ENCODE assay signal across 19 cellular contexts in the genomic region with DNA sequence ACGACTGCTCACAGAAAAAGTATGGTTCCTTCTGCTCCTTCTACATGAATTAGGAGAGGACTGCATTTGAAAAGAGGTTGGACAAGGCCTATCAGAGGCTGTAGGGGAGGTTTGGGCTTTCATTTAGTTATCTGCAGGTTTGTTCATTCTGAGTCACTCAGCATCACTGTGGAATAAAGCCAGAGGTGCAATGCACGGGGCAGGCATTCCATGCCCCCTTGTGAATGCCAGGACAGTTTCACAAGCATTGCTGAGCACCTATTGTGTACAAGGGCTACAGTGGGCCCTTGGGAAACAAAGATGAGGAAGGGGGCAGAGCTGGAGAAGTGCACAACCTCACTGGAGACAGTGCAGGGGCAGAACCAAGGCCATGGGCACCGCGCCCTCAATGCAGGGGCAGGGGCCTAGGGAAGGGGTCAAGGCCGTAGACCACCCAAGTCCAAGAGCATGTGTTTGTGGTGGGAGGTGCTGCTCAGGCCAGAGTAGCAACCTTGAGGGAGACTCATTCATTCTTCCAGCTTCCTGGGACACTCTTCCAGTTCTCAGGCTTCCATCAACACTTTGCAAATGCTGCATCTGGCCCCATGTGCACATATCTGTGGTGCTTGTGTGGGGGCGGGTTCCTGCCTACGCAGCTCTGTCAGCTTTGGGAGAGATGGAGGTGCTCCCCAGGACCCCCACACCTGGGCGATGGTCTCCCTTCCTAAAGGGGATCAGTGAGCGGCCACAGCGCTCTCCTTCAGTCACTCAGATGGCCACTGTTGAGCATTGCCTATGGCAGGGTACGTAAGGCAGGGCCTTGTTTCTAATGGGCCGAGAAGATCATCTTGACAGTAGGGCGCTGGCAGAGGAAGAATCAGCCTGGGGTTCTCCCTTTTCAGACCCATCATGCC.
DNase-seq lines count a peak whose midpoint lies in the region; ATAC-seq and TF ChIP-seq lines count a peak whose summit lies in the region.
"Had no signal": no experiment of that assay in that cellular context is flagged by ENCODE, and none has a peak within 500 bp of the region (broad histone marks: within the 10 kb centered on the region; RNA-seq: fewer than 3 reads in every experiment).

No MANE protein-coding gene starts in this region.

- intact Hi-C loops in upper lobe of right lung (cut with DNase I), result no loop called here
- intact Hi-C loops in mucosa of descending colon (cut with DNase I, micrococcal nuclease), result no loop called here

- no peak overlapping the region for H3K4me3 ChIP-seq in adipocyte (ENCODE audit: low read length)
- no peak overlapping the region for H3K4me3 ChIP-seq in foreskin fibroblast (ENCODE audit: low read depth in 1 of 2, low read length in 2 of 2)
- H3K4me3 ChIP-seq in upper lobe of right lung, result no peak overlapping the region
- no peak overlapping the region for H3K4me3 ChIP-seq in mucosa of descending colon
- H3K4me3 ChIP-seq: right lobe of liver, stomach had no signal

- peak overlapping the region; percentile 77 for H3K9ac ChIP-seq in adipocyte (ENCODE audit: low read length)

- H3K36me3 ChIP-seq in adipocyte (ENCODE audit: control insufficient read depth, insufficient read depth, low read length, severe bottlenecking) (no peaks in the 10 kb centered on the region), upper lobe of right lung (no peaks in the 10 kb centered on the region), mucosa of descending colon (ENCODE audit: low read depth) (no peaks in the 10 kb centered on the region)
- H3K36me3 ChIP-seq: right lobe of liver, stomach had no signal

- ATAC-seq in upper lobe of right lung (no peak), mucosa of descending colon (no peak)
- ATAC-seq: effector memory CD8-positive, alpha-beta T cell; right lobe of liver had no signal

- DNase-seq in activated effector memory CD4-positive, alpha-beta T cell treated with anti-CD3 and anti-CD28 coated beads, Interleukin-2, amount 50 U/mL, for 16 hours, result peak; percentile 30
- no peak for DNase-seq in activated effector memory CD4-positive, alpha-beta T cell treated with Interleukin-2 at 50 U/mL for 16 hours
- DNase-seq in adipocyte (ENCODE audit: low read depth), result peak; percentile 36
- DNase-seq in foreskin fibroblast, result peak; percentile 68 to 87
- DNase-seq in upper lobe of right lung, result peak; percentile 52
- DNase-seq in mucosa of descending colon, result no peak
- no peak for DNase-seq in activated T-cell treated with anti-CD3 and anti-CD28 coated beads, Interleukin-2, amount 50 U/mL, for 48 hours
- no peak for DNase-seq in stimulated activated CD8-positive, alpha-beta memory T cell treated with anti-CD3 and anti-CD28 coated beads, Interleukin-4, amount 100 ng/mL, for 48 hours
- DNase-seq: activated CD4-positive, alpha-beta T cell treated with anti-CD3 and anti-CD28 coated beads, Interleukin-2, amount 50 U/mL, for 48 hours; effector memory CD8-positive, alpha-beta T cell; H7; Karpas-422; NCI-H1694 treated with DMSO at 0.1 percent for 48 hours; NCI-H524; right lobe of liver; RPMI8226; stomach; T-helper 9 cell had no signal

- H3K27ac ChIP-seq in upper lobe of right lung, result no peak overlapping the region
- H3K27ac ChIP-seq: 22Rv1, right lobe of liver, stomach had no signal

- TF ChIP-seq CTCF in foreskin fibroblast (IDR thresholded peaks at IDR 0.05; ENCODE audit: low read depth, low read length) (no peak), upper lobe of right lung (IDR thresholded peaks at IDR 0.05) (no peak), mucosa of descending colon (IDR thresholded peaks at IDR 0.05) (no peak)

- H3K27me3 ChIP-seq in adipocyte (replicated peaks; ENCODE audit: control insufficient read depth, insufficient read depth, low read length), result no peaks in the 10 kb centered on the region
- no peaks in the 10 kb centered on the region for H3K27me3 ChIP-seq in upper lobe of right lung
- H3K27me3 ChIP-seq: right lobe of liver, stomach had no signal

- H3K4me1 ChIP-seq in adipocyte (ENCODE audit: control insufficient read depth, insufficient read depth, low read length) (peaks cover 22% of the 10 kb centered on the region), upper lobe of right lung (no peaks in the 10 kb centered on the region), mucosa of descending colon (ENCODE audit: low read depth) (no peaks in the 10 kb centered on the region)
- H3K4me1 ChIP-seq: right lobe of liver had no signal

- no peaks in the 10 kb centered on the region for H3K9me3 ChIP-seq in adipocyte (ENCODE audit: control insufficient read depth, low read length)
- no peaks in the 10 kb centered on the region for H3K9me3 ChIP-seq in upper lobe of right lung
- H3K9me3 ChIP-seq in mucosa of descending colon, result no peaks in the 10 kb centered on the region
- H3K9me3 ChIP-seq: right lobe of liver, stomach had no signal

Comparison
In these comparisons a context has a peak if more than half of its experiments do, and no peak if none do; other contexts are left out.
1. DNase-seq: peak in activated effector memory CD4-positive, alpha-beta T cell treated with anti-CD3 and anti-CD28 coated beads, Interleukin-2, amount 50 U/mL, for 16 hours (single experiment), adipocyte (single experiment), foreskin fibroblast (2 of 2) and upper lobe of right lung (single experiment); none in activated effector memory CD4-positive, alpha-beta T cell treated with Interleukin-2 at 50 U/mL for 16 hours (single experiment), mucosa of descending colon (0 of 3), activated T-cell treated with anti-CD3 and anti-CD28 coated beads, Interleukin-2, amount 50 U/mL, for 48 hours (0 of 2) and stimulated activated CD8-positive, alpha-beta memory T cell treated with anti-CD3 and anti-CD28 coated beads, Interleukin-4, amount 100 ng/mL, for 48 hours (single experiment).